1 cellular context compared by ENCODE assay signal in the genomic region with DNA sequence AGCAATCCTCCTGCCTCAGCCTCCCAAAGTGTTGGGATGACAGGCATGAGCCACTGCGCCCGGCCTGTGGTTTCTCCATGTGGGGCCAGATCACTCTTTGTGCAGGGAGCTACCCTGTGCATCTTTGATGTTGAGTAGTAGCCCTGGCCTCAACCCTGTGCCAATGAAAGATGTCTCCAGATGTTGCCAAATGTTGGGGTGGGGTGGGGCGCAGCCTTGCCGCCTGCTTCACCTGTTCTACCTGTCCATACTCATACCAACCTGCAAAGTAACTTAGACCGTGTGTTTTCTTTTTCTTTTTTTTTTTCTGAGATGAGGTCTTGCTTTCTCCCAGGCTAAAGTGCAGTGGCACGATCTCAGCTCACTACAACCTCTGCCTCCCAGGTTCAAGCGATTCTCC.
TF ChIP-seq lines count a peak whose summit lies in the region.

No MANE protein-coding gene starts in this region.

TF ChIP-seq in IMR-90, 13 proteins besides CTCF, POLR2A, EP300 and RAD21:
- TF ChIP-seq MAZ (IDR thresholded peaks at IDR 0.05; ENCODE audit: borderline replicate concordance, low read depth, low read length), result no peak
- no peak for TF ChIP-seq SMC3 (IDR thresholded peaks at IDR 0.05; ENCODE audit: low read depth, low read length)
- TF ChIP-seq, protein P1, sequence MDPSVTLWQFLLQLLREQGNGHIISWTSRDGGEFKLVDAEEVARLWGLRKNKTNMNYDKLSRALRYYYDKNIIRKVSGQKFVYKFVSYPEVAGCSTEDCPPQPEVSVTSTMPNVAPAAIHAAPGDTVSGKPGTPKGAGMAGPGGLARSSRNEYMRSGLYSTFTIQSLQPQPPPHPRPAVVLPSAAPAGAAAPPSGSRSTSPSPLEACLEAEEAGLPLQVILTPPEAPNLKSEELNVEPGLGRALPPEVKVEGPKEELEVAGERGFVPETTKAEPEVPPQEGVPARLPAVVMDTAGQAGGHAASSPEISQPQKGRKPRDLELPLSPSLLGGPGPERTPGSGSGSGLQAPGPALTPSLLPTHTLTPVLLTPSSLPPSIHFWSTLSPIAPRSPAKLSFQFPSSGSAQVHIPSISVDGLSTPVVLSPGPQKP (IDR thresholded peaks at IDR 0.05; ENCODE audit: borderline replicate concordance, low read depth, low read length), result no peak
- TF ChIP-seq NFE2L2 (IDR thresholded peaks at IDR 0.05; ENCODE audit: low read depth, low read length), result no peak
- TF ChIP-seq BHLHE40 (IDR thresholded peaks at IDR 0.05; ENCODE audit: low read depth, low read length), result no peak
- TF ChIP-seq, protein P2, sequence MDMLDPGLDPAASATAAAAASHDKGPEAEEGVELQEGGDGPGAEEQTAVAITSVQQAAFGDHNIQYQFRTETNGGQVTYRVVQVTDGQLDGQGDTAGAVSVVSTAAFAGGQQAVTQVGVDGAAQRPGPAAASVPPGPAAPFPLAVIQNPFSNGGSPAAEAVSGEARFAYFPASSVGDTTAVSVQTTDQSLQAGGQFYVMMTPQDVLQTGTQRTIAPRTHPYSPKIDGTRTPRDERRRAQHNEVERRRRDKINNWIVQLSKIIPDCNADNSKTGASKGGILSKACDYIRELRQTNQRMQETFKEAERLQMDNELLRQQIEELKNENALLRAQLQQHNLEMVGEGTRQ (IDR thresholded peaks at IDR 0.05; ENCODE audit: low read depth, low read length), result no peak
- TF ChIP-seq RCOR1 (IDR thresholded peaks at IDR 0.05; ENCODE audit: insufficient replicate concordance, low read length), result no peak
- TF ChIP-seq RFX5 (IDR thresholded peaks at IDR 0.05; ENCODE audit: low read depth, low read length), result no peak
- no peak for TF ChIP-seq CHD1 (IDR thresholded peaks at IDR 0.05; ENCODE audit: low read depth, low read length)
